8 cellular contexts compared by ENCODE assay signal in genomic region chr3:119352235-119352634, GRCh38. TPM values are rescaled to one million over a fixed set of nuclear protein-coding genes. Genes with fewer than 3 reads are reported as not detected.
DNase-seq lines count a peak whose midpoint lies in the region; ATAC-seq, FAIRE-seq and TF ChIP-seq lines count a peak whose summit lies in the region.

No MANE protein-coding gene starts in this region.

- ATAC-seq in GM19328 (IDR thresholded peaks at IDR 0.05; ENCODE audit: unreplicated experiment) (peak; percentile 96), HG03097 (IDR thresholded peaks at IDR 0.05; ENCODE audit: low FRiP score, unreplicated experiment) (peak; percentile 95)

- DNase-seq in UCSD-AML1 (lab: John Stamatoyannopoulos, UW; ENCODE audit: unreplicated experiment) (peak; percentile 30), fibroblast of mammary gland (ENCODE audit: low read depth) (peak; percentile 20), H54 (ENCODE audit: insufficient read length, low spot score) (no peak), SK-N-DZ (ENCODE audit: low spot score) (no peak), DMS53 treated with DMSO at 0.1 percent for 48 hours (lab: John Stamatoyannopoulos, UW; ENCODE audit: unreplicated experiment) (no peak)
- DNase-seq in stimulated activated CD8-positive, alpha-beta memory T cell treated with anti-CD3 and anti-CD28 coated beads, Interleukin-15, amount 100 ng/mL, for 4 hours (ENCODE audit: low read depth in 2 of 2), result peak; percentile 40 to 43

- FAIRE-seq in H54 (lab: Jason Lieb, UNC), result no peak

- TF ChIP-seq CTCF in fibroblast of mammary gland (conservative IDR thresholded peaks at IDR 0.05; ENCODE audit: control insufficient read depth, insufficient read depth, low read depth, low read length), result no peak

- H3K4me3 ChIP-seq in fibroblast of mammary gland (ENCODE audit: control insufficient read depth, low read depth, low read length), result no peak overlapping the region

- TF ChIP-seq POLR2A in H54 (IDR thresholded peaks at IDR 0.05; ENCODE audit: low read depth, low read length), result no peak

RNA-seq across cellular contexts. Expression of gene ARHGAP31, which starts 58.1 kb away (rescaled TPM):
- 0.02 TPM in 1 of 2 replicates, not detected in the other for polyA plus RNA-seq in SK-N-DZ (2014; cell fraction: cytosol; rRNA removed)
- polyA plus RNA-seq in SK-N-DZ (2014; cell fraction: nucleus; rRNA removed), result not detected in 2 replicates

Comparison
In these comparisons a context has a peak if more than half of its experiments do, and no peak if none do; other contexts are left out.
1. DNase-seq: peak in UCSD-AML1 (single experiment), fibroblast of mammary gland (single experiment) and stimulated activated CD8-positive, alpha-beta memory T cell treated with anti-CD3 and anti-CD28 coated beads, Interleukin-15, amount 100 ng/mL, for 4 hours (2 of 2); none in H54 (single experiment), SK-N-DZ (single experiment) and DMS53 treated with DMSO at 0.1 percent for 48 hours (single experiment).